ENCODE assay signal across 1 cellular context in the genomic region with DNA sequence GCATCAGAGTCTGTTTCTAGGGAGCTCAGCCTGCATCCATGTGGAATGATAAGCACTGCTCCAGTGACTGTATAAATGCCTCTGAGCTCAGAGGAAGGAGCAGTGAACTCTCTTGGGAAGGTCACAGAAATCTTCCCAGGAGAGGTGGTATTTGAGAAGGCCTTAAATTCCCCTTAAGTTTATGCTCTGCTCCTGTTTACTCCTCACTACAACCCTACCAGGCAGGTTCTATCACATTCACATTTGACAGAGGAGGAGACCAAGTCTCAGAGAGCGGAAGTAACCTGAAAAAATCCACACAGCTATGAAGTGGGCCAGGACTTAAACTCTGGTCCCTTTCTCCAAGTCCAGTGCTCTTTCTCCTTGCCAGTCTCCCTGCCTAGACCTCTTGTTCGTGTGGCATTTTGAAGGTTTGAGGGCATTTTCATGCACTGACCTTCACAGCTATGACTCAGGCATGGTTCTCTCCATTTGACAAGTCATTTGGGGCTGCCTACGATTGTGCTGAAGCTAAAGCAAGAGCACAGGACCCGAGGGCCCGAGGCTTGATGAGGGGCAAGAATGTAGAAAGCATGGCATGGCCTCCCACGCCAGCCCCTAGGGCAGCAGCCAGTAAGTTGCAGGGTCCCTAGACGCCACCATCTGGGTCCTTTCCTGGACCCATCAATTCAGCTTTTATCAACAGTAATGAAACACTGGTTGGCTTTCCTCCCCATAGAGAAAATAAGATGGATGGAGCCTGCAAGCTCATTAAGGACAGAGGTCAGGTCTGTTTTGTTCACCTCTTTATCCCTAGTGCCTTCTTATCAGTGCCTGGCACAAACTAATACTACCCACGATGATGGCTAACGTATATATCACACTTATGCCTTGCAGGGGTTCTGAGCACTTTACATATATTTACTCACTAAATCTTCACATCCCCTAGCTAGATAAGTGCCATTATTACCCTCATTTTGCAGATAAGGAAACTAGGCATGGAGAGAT.
TF ChIP-seq lines count a peak whose summit lies in the region.

No MANE protein-coding gene starts in this region.

TF ChIP-seq in SK-N-SH, 30 proteins besides CTCF, POLR2A, EP300 and RAD21 (continued from another document):
- TF ChIP-seq, protein P1, sequence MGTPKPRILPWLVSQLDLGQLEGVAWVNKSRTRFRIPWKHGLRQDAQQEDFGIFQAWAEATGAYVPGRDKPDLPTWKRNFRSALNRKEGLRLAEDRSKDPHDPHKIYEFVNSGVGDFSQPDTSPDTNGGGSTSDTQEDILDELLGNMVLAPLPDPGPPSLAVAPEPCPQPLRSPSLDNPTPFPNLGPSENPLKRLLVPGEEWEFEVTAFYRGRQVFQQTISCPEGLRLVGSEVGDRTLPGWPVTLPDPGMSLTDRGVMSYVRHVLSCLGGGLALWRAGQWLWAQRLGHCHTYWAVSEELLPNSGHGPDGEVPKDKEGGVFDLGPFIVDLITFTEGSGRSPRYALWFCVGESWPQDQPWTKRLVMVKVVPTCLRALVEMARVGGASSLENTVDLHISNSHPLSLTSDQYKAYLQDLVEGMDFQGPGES (IDR thresholded peaks at IDR 0.05; ENCODE audit: low read depth, low read length), result no peak
- TF ChIP-seq, protein P2, sequence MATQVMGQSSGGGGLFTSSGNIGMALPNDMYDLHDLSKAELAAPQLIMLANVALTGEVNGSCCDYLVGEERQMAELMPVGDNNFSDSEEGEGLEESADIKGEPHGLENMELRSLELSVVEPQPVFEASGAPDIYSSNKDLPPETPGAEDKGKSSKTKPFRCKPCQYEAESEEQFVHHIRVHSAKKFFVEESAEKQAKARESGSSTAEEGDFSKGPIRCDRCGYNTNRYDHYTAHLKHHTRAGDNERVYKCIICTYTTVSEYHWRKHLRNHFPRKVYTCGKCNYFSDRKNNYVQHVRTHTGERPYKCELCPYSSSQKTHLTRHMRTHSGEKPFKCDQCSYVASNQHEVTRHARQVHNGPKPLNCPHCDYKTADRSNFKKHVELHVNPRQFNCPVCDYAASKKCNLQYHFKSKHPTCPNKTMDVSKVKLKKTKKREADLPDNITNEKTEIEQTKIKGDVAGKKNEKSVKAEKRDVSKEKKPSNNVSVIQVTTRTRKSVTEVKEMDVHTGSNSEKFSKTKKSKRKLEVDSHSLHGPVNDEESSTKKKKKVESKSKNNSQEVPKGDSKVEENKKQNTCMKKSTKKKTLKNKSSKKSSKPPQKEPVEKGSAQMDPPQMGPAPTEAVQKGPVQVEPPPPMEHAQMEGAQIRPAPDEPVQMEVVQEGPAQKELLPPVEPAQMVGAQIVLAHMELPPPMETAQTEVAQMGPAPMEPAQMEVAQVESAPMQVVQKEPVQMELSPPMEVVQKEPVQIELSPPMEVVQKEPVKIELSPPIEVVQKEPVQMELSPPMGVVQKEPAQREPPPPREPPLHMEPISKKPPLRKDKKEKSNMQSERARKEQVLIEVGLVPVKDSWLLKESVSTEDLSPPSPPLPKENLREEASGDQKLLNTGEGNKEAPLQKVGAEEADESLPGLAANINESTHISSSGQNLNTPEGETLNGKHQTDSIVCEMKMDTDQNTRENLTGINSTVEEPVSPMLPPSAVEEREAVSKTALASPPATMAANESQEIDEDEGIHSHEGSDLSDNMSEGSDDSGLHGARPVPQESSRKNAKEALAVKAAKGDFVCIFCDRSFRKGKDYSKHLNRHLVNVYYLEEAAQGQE (IDR thresholded peaks at IDR 0.05; ENCODE audit: low read depth, low read length), result no peak
- TF ChIP-seq, protein P3, sequence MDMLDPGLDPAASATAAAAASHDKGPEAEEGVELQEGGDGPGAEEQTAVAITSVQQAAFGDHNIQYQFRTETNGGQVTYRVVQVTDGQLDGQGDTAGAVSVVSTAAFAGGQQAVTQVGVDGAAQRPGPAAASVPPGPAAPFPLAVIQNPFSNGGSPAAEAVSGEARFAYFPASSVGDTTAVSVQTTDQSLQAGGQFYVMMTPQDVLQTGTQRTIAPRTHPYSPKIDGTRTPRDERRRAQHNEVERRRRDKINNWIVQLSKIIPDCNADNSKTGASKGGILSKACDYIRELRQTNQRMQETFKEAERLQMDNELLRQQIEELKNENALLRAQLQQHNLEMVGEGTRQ (IDR thresholded peaks at IDR 0.05; ENCODE audit: borderline replicate concordance, low read depth, low read length), result no peak
- no peak for TF ChIP-seq SIN3A (IDR thresholded peaks at IDR 0.05; ENCODE audit: borderline replicate concordance, low read depth, low read length)
- TF ChIP-seq, protein P4, sequence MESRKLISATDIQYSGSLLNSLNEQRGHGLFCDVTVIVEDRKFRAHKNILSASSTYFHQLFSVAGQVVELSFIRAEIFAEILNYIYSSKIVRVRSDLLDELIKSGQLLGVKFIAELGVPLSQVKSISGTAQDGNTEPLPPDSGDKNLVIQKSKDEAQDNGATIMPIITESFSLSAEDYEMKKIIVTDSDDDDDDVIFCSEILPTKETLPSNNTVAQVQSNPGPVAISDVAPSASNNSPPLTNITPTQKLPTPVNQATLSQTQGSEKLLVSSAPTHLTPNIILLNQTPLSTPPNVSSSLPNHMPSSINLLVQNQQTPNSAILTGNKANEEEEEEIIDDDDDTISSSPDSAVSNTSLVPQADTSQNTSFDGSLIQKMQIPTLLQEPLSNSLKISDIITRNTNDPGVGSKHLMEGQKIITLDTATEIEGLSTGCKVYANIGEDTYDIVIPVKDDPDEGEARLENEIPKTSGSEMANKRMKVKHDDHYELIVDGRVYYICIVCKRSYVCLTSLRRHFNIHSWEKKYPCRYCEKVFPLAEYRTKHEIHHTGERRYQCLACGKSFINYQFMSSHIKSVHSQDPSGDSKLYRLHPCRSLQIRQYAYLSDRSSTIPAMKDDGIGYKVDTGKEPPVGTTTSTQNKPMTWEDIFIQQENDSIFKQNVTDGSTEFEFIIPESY (IDR thresholded peaks at IDR 0.05; ENCODE audit: borderline replicate concordance, low read depth), result no peak
- no peak for TF ChIP-seq GABPA (IDR thresholded peaks at IDR 0.05; ENCODE audit: low read depth)
- TF ChIP-seq TAF1 (IDR thresholded peaks at IDR 0.05; ENCODE audit: borderline replicate concordance, low read depth, low read length), result no peak
- TF ChIP-seq TCF12 (IDR thresholded peaks at IDR 0.05), result no peak
- no peak for TF ChIP-seq RXRA (IDR thresholded peaks at IDR 0.05; ENCODE audit: borderline replicate concordance, low read depth)
- peak; percentile 61 for TF ChIP-seq GATA2 (CRISPR knock-in tag; IDR thresholded peaks at IDR 0.05)
